ENCODE assay signal across 8 cellular contexts in genomic region chr13:32538621-32539246, GRCh38.
DNase-seq lines count a peak whose midpoint lies in the region; ATAC-seq and FAIRE-seq lines count a peak whose summit lies in the region.

N4BP2L2 (minus strand) TSS chr13:32538795; CDS start chr13:32537027, 1,768 bp downstream.

- H3K4me1 ChIP-seq in BLaER1, result peaks cover 24% of the 10 kb centered on the region

- peaks cover under 1% of the 10 kb centered on the region; the same call in 1 of the 2 replicates for H4K20me1 ChIP-seq in BLaER1

- ATAC-seq in GM19324 (IDR thresholded peaks at IDR 0.05; ENCODE audit: low FRiP score, unreplicated experiment) (peak; percentile 98), HG03469 (IDR thresholded peaks at IDR 0.05; ENCODE audit: unreplicated experiment) (peak; percentile 93)

- H3K27ac ChIP-seq in BLaER1, result peak within 1 kb of the TSS; percentile 93

- peak within 1 kb of the TSS; percentile 94 for H3K4me3 ChIP-seq in BLaER1

- peak within 1 kb of the TSS; percentile 96 for H3K9ac ChIP-seq in BLaER1

- peak; percentile 97 to 98 for DNase-seq in NCI-H526 (lab: John Stamatoyannopoulos, UW)
- peak; percentile 93 for DNase-seq in activated CD4-positive, alpha-beta T cell treated with anti-CD3 and anti-CD28 coated beads for 48 hours
- DNase-seq in kidney tubule cell (ENCODE audit: low spot score), result peak; percentile 96
- peak; percentile 66 to 84 (median 81) for DNase-seq in stimulated activated CD4-positive, alpha-beta T cell treated with anti-CD3 and anti-CD28 coated beads, Interleukin-1b, Interleukin-23, amount 100 ng/mL, for 24 hours (ENCODE audit: low read depth in 4 of 4, low spot score in 1 of 4)

- FAIRE-seq in colon (lab: Jason Lieb, UNC), result peak; percentile 81

- H3K27me3 ChIP-seq in BLaER1, result no peaks in the 10 kb centered on the region

- H3K4me2 ChIP-seq in BLaER1, result peak within 1 kb of the TSS; percentile 72

- peaks cover 29% of the 10 kb centered on the region for H3K36me3 ChIP-seq in BLaER1

- peaks cover 15% of the 10 kb centered on the region; the same call in 1 of the 2 replicates for H3K9me3 ChIP-seq in BLaER1

Comparison
In these comparisons a context has a peak if more than half of its experiments do, and no peak if none do; other contexts are left out.
1. Peak in every context shown above with its lines: DNase-seq, ATAC-seq, H3K4me3 ChIP-seq and H3K27ac ChIP-seq.